8 cellular contexts compared by ENCODE assay signal in genomic region chr7:102306916-102307677, GRCh38. TPM values are rescaled to one million over a fixed set of nuclear protein-coding genes. Genes with fewer than 3 reads are reported as not detected.
DNase-seq lines count a peak whose midpoint lies in the region; ATAC-seq, FAIRE-seq and TF ChIP-seq lines count a peak whose summit lies in the region.

No MANE protein-coding gene starts in this region.

- no peaks in the 10 kb centered on the region for H3K27me3 ChIP-seq in CD8-positive, alpha-beta T cell (ENCODE audit: insufficient read depth, low read length)
- no peaks in the 10 kb centered on the region for H3K27me3 ChIP-seq in bronchial epithelial cell (ENCODE audit: control insufficient read depth, insufficient read depth, low read length)

- H3K9me3 Mint-ChIP-seq in CD8-positive, alpha-beta T cell = no peaks in the 10 kb centered on the region

- no peaks in the 10 kb centered on the region for H3K27me3 Mint-ChIP-seq in CD8-positive, alpha-beta T cell (ENCODE audit: low read depth)

- no peak overlapping the region for H3K4me3 ChIP-seq in CD8-positive, alpha-beta T cell (ENCODE audit: low read depth, low read length)
- no peak overlapping the region for H3K4me3 ChIP-seq in bronchial epithelial cell (ENCODE audit: low read depth, low read length)

- FAIRE-seq in bronchial epithelial cell (lab: Jason Lieb, UNC) = no peak

- CTCF ChIA-PET in CD8-positive, alpha-beta T cell (lab: Charles Lee) = no interaction called here

- POLR2A ChIA-PET in CD8-positive, alpha-beta T cell (lab: Charles Lee) = no interaction called here

- H3K27ac ChIP-seq in CD8-positive, alpha-beta T cell (ENCODE audit: low read depth, low read length) = no peak overlapping the region

- peak; percentile 56 for ATAC-seq in CD8-positive, alpha-beta T cell
- peak; percentile 80 for ATAC-seq in GM18907 (IDR thresholded peaks at IDR 0.05; ENCODE audit: unreplicated experiment)
- peak; percentile 72 for ATAC-seq in HG03045 (IDR thresholded peaks at IDR 0.05; ENCODE audit: unreplicated experiment)

- intact Hi-C loops in CD8-positive, alpha-beta T cell (cut with DNase I, micrococcal nuclease) = no loop called here

- H3K9me3 ChIP-seq in CD8-positive, alpha-beta T cell (ENCODE audit: low read length) = no peaks in the 10 kb centered on the region

- DNase-seq in CD8-positive, alpha-beta T cell = no peak
- DNase-seq in NOMO-1 (lab: John Stamatoyannopoulos, UW; ENCODE audit: unreplicated experiment in 2 of 2) = peak; percentile 98 to 99
- peak; percentile 43 for DNase-seq in bronchial epithelial cell (ENCODE audit: low read depth)
- DNase-seq in mucosa of gallbladder (ENCODE audit: low spot score) = peak; percentile 45
- no peak for DNase-seq in HPDE6-E6E7 (ENCODE audit: extremely low spot score)
- DNase-seq in NCI-H128 (lab: John Stamatoyannopoulos, UW; ENCODE audit: unreplicated experiment) = no peak

- no peaks in the 10 kb centered on the region for H3K4me1 ChIP-seq in CD8-positive, alpha-beta T cell (ENCODE audit: insufficient read depth, low read length)

- no peaks in the 10 kb centered on the region for H3K36me3 ChIP-seq in CD8-positive, alpha-beta T cell (ENCODE audit: insufficient read depth, low read length)
- H3K36me3 ChIP-seq in bronchial epithelial cell (ENCODE audit: control insufficient read depth, insufficient read depth, low read length) = no peaks in the 10 kb centered on the region

- no peak overlapping the region for H3K27ac Mint-ChIP-seq in CD8-positive, alpha-beta T cell

- peaks cover 8% of the 10 kb centered on the region for H3K4me1 Mint-ChIP-seq in CD8-positive, alpha-beta T cell (ENCODE audit: low read depth)

- H3K36me3 Mint-ChIP-seq in CD8-positive, alpha-beta T cell = no peaks in the 10 kb centered on the region

- H3K4me3 Mint-ChIP-seq in CD8-positive, alpha-beta T cell = peak overlapping the region; percentile 5

- no peak for TF ChIP-seq CTCF in CD8-positive, alpha-beta T cell (IDR thresholded peaks at IDR 0.05)
- no peak for TF ChIP-seq CTCF in bronchial epithelial cell (IDR thresholded peaks at IDR 0.05; ENCODE audit: insufficient read depth, low read length, severe bottlenecking)

RNA-seq across cellular contexts. Expression of gene SH2B2, which starts 20.4 kb away (rescaled TPM):
- total RNA-seq in CD8-positive, alpha-beta T cell = 1 to 10 TPM in 1 of 2 experiments, under 1 TPM in 1; 0.72 to 1.8 TPM
- 1.5 and 1.8 TPM in 2 replicates for total RNA-seq in bronchial epithelial cell
- 7.2 TPM for total RNA-seq in mucosa of gallbladder

RNA-seq across cellular contexts. Expression of gene SPDYE6, which starts 49.1 kb away (rescaled TPM):
- total RNA-seq in CD8-positive, alpha-beta T cell = not detected
- total RNA-seq in bronchial epithelial cell (under 0.01 TPM in 1 of 2 replicates, not detected in the other), mucosa of gallbladder (not detected)

Comparison
In these comparisons a context has a peak if more than half of its experiments do, and no peak if none do; other contexts are left out.
1. DNase-seq: peak in NOMO-1 (2 of 2), bronchial epithelial cell (single experiment) and mucosa of gallbladder (single experiment); none in CD8-positive, alpha-beta T cell (0 of 7), HPDE6-E6E7 (single experiment) and NCI-H128 (single experiment).
2. Peak in every context shown above with its lines, with median percentiles within 50 percentile points of each other: ATAC-seq.